Comparison of ENCODE assay signal across 17 cellular contexts in the genomic region with DNA sequence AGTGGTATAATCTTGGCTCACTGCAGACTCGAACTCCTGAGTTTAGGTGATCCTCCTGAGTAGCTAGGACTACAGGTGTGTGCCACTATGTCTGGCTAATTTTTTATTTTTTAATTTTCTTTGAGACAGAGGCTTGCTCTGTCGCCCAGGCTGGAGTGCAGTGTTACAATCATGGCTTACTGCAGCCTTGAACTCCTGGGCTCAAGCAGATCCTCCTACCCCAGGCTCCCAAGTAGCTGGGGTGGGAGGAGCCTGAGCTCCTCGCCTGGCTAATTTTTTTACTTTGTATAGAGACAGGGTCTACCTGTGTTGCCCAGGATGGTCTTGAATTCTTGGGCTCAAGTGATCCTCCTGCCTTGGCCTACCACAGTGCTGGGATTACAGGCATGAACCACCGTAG.
"Had no signal": no experiment of that assay in that cellular context is flagged by ENCODE, and none has a peak within 500 bp of the region (broad histone marks: within the 10 kb centered on the region; RNA-seq: fewer than 3 reads in every experiment).

No MANE protein-coding gene starts in this region.

- H3K9me3 ChIP-seq: left lung, ovary, testis had no signal

- H3K27ac ChIP-seq: foreskin keratinocyte had no signal

- H3K4me3 Mint-ChIP-seq: activated B cell treated with CpG ODN at 0.5 μM for 24 hours; activated CD4-positive, alpha-beta T cell treated with anti-CD3 and anti-CD28 coated beads, Interleukin-2, amount 10 ng/mL, durations not matched to agents 24 days and 14 days; activated naive CD8-positive, alpha-beta T cell; memory B cell; nephron; T-cell had no signal

- H3K27ac Mint-ChIP-seq: activated B cell treated with CpG ODN at 0.5 μM for 24 hours, memory B cell had no signal

- H3K27me3 ChIP-seq: foreskin keratinocyte, left lung, ovary, testis had no signal

- DNase-seq: activated B cell treated with CpG ODN at 0.5 μM for 24 hours; activated CD4-positive, alpha-beta T cell treated with anti-CD3 and anti-CD28 coated beads, Interleukin-2, amount 10 ng/mL, durations not matched to agents 24 days and 14 days; activated gamma-delta T cell; activated T-cell treated with anti-CD3 and anti-CD28 coated beads, Interleukin-2, amount 50 U/mL, for 1 hour; anterior cingulate cortex; foreskin keratinocyte; head of caudate nucleus; islet precursor cell; left lung; stimulated activated CD4-positive, alpha-beta T cell treated with anti-CD3 and anti-CD28 coated beads, Interleukin-2, amount 100 ng/mL, for 48 hours; stimulated activated naive CD8-positive, alpha-beta T cell treated with anti-CD3 and anti-CD28 coated beads, Interleukin-15, Interleukin-2, amounts not matched to agents 100 U/mL and 50 U/mL, for 24 hours; T-cell; testis had no signal

- ATAC-seq: foreskin keratinocyte; left lung; stimulated activated naive CD8-positive, alpha-beta T cell treated with anti-CD3 and anti-CD28 coated beads, Interleukin-15, Interleukin-2, amounts not matched to agents 100 U/mL and 50 U/mL, for 24 hours; T-cell had no signal

- H3K36me3 ChIP-seq: left lung, ovary had no signal

- H3K4me3 ChIP-seq: left lung, ovary, testis had no signal

- H3K9me3 Mint-ChIP-seq: nephron had no signal

- H3K27me3 Mint-ChIP-seq: activated B cell treated with CpG ODN at 0.5 μM for 24 hours; activated CD4-positive, alpha-beta T cell treated with anti-CD3 and anti-CD28 coated beads, Interleukin-2, amount 10 ng/mL, durations not matched to agents 24 days and 14 days; activated naive CD8-positive, alpha-beta T cell; memory B cell; T-cell had no signal
